8 cellular contexts compared by ENCODE assay signal in the genomic region with DNA sequence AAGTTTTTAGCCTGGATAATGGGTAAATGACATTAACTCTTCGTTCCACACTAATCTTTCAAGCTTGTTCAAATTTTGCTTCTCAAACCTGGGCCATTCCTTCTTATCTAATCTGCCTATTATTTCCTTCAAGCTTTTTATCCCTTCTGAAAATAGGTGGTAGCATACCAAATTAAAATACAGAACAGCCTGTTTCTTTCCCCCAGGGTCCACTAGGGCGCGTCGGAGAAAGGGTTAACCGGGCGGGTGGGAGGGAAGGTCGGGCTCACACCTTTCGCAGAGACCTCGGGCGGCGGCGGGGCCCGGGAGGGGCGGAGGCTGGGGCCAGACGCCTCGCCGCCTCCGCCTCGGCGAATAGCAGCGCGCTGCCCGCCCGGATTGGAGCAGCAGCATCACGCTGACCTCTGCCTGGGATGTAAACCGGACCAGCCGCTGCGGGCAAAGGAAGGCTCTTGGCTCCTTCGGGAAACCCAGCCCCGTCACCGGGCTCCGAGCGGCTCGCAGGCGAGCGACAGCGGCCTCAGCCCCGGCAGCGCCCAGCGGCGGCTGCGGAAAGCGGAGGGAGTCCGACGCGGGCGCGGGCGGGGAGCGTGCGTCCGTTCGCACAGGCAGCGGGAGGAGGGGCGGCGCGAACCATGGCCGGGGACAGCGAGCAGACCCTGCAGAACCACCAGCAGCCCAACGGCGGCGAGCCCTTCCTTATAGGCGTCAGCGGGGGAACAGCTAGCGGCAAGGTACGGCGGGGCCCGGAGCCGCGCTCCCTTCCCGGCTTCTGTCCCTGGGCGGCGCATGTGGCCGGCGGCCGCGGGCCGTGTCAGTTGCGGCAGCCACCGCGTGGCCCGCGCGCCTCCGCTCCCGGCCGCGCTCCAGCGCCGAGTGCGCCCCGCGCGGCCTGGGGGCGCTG. TPM values are rescaled to one million over a fixed set of nuclear protein-coding genes. Genes with fewer than 3 reads are reported as not detected.
A peak's percentile ranks its signal among the peaks of the same experiment; 100 is the strongest.
DNase-seq lines count a peak whose midpoint lies in the region; ATAC-seq and TF ChIP-seq lines count a peak whose summit lies in the region.

A gene (plus strand): TSS at position 416 of the 904 bp plus-strand sequence. CDS start 220 bp downstream, at position 636.

- WGBS in neuronal stem cell (ENCODE audit: extremely low coverage in 2 of 2, insufficient read length in 2 of 2, insufficient replicate concordance in 1 of 2), 2 donors: no CpG with 5 or more reads among the region's 95 CpGs

- H3K4me1 ChIP-seq in foreskin keratinocyte (no peaks in the 10 kb centered on the region), neuronal stem cell (ENCODE audit: control insufficient read depth in 2 of 2, insufficient read depth in 1 of 2, low read depth in 1 of 2, low read length in 2 of 2) (peaks cover 3 to 10% of the 10 kb centered on the region in 2 donors)

- H4K91ac ChIP-seq in neuronal stem cell (ENCODE audit: low read depth, low read length, poor library complexity): no peak within 1 kb of the TSS

- H3K23ac ChIP-seq in neuronal stem cell (ENCODE audit: low read depth, low read length, poor library complexity): peak within 1 kb of the TSS; percentile 98

- peak; percentile 82 for DNase-seq in EL
- DNase-seq in RPMI8226: peak; percentile 91
- DNase-seq in activated gamma-delta T cell (lab: John Stamatoyannopoulos, UW): peak; percentile 34
- DNase-seq in foreskin keratinocyte: peak in 1 of 2 donors; percentile 65
- peak; percentile 74 for DNase-seq in neuronal stem cell (ENCODE audit: low spot score)
- DNase-seq in substantia nigra (lab: John Stamatoyannopoulos, UW): peak in 47 of 49 donors; percentile 19 to 86 (median 74)

- H2AK5ac ChIP-seq in neuronal stem cell (ENCODE audit: low read depth, low read length): peak within 1 kb of the TSS; percentile 87

- no peak within 1 kb of the TSS for H2BK120ac ChIP-seq in neuronal stem cell (ENCODE audit: low read depth, low read length)

- H3K27ac ChIP-seq in foreskin keratinocyte: peak within 1 kb of the TSS; percentile 64
- H3K27ac ChIP-seq in neuronal stem cell (replicated peaks; ENCODE audit: low read length): peak within 1 kb of the TSS; percentile 92
- peak within 1 kb of the TSS; percentile 86 for H3K27ac ChIP-seq in substantia nigra (ENCODE audit: low read depth, low read length, poor library complexity, severe bottlenecking)

- TF ChIP-seq CTCF in foreskin keratinocyte (conservative IDR thresholded peaks at IDR 0.05): peak; percentile 24

- peak within 1 kb of the TSS; percentile 98 for H3K18ac ChIP-seq in neuronal stem cell (ENCODE audit: low read length)

- peak within 1 kb of the TSS; percentile 97 for H2AFZ ChIP-seq in neuronal stem cell (ENCODE audit: low read length)

- peaks cover 2% of the 10 kb centered on the region for H3K79me1 ChIP-seq in neuronal stem cell (ENCODE audit: low read depth, low read length)

- peak within 1 kb of the TSS; percentile 87 for H3K4me2 ChIP-seq in neuronal stem cell (ENCODE audit: insufficient read depth, low read length, poor library complexity, severe bottlenecking)

- H3K4me3 ChIP-seq in neuronal stem cell (ENCODE audit: low read length in 2 of 2): peak within 1 kb of the TSS; percentile 78 to 91

- TF ChIP-seq EP300 in Ishikawa (IDR thresholded peaks at IDR 0.05; ENCODE audit: borderline replicate concordance): no peak

- peak within 1 kb of the TSS; percentile 90 for H2BK12ac ChIP-seq in neuronal stem cell (ENCODE audit: low read length)

- H3K9ac ChIP-seq in neuronal stem cell (ENCODE audit: low read depth, low read length, poor library complexity): peak within 1 kb of the TSS; percentile 99

- peaks cover 0 to 4% of the 10 kb centered on the region in 2 donors for H3K36me3 ChIP-seq in neuronal stem cell (replicated peaks in 1 of 2; ENCODE audit: control insufficient read depth in 2 of 2, insufficient read depth in 2 of 2, low read length in 2 of 2)

- peak within 1 kb of the TSS; percentile 56 for H3K4ac ChIP-seq in neuronal stem cell (ENCODE audit: low read length)

- no peak within 1 kb of the TSS for H4K8ac ChIP-seq in neuronal stem cell (ENCODE audit: low read depth, low read length)

- peaks cover 0 to 10% of the 10 kb centered on the region in 2 donors for H3K9me3 ChIP-seq in neuronal stem cell (replicated peaks in 1 of 2; ENCODE audit: control insufficient read depth in 2 of 2, insufficient read depth in 1 of 2, low read depth in 1 of 2, low read length in 2 of 2)

- ATAC-seq in GM21619 (IDR thresholded peaks at IDR 0.05; ENCODE audit: unreplicated experiment): peak; percentile 64
- peak; percentile 75 for ATAC-seq in foreskin keratinocyte

- no peak for TF ChIP-seq RAD21 in Ishikawa (IDR thresholded peaks at IDR 0.05; ENCODE audit: low read depth)

- H2BK15ac ChIP-seq in neuronal stem cell (ENCODE audit: low read length): peak within 1 kb of the TSS; percentile 58

- H2BK5ac ChIP-seq in neuronal stem cell (ENCODE audit: low read length): peak within 1 kb of the TSS; percentile 97

- H3K14ac ChIP-seq in neuronal stem cell (ENCODE audit: low read length): peak within 1 kb of the TSS; percentile 14

- H3K27me3 ChIP-seq in foreskin keratinocyte (no peaks in the 10 kb centered on the region), neuronal stem cell (ENCODE audit: control insufficient read depth in 3 of 3, insufficient read depth in 3 of 3, low read depth in 1 of 3, low read length in 3 of 3) (peaks cover 0 to 4% (median 0%) of the 10 kb centered on the region in 3 experiments)

TF ChIP-seq in Ishikawa, 13 proteins besides CTCF, POLR2A, EP300 and RAD21:
- TF ChIP-seq TAF1 (IDR thresholded peaks at IDR 0.05; ENCODE audit: low read depth): peak; percentile 54; the same call in 1 of the 2 replicates
- TF ChIP-seq, protein P1, sequence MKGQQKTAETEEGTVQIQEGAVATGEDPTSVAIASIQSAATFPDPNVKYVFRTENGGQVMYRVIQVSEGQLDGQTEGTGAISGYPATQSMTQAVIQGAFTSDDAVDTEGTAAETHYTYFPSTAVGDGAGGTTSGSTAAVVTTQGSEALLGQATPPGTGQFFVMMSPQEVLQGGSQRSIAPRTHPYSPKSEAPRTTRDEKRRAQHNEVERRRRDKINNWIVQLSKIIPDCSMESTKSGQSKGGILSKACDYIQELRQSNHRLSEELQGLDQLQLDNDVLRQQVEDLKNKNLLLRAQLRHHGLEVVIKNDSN (IDR thresholded peaks at IDR 0.05): peak; percentile 65
- no peak for TF ChIP-seq EGR1 (IDR thresholded peaks at IDR 0.05)
- TF ChIP-seq, protein P2, sequence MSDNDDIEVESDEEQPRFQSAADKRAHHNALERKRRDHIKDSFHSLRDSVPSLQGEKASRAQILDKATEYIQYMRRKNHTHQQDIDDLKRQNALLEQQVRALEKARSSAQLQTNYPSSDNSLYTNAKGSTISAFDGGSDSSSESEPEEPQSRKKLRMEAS (IDR thresholded peaks at IDR 0.05): peak; percentile 65
- 0 out of 2 replicates have a peak, but pooled peaks have one; percentile 24 for TF ChIP-seq YY1 (IDR thresholded peaks at IDR 0.05; ENCODE audit: low read depth)

RNA-seq across cellular contexts. Expression of the gene that starts here (rescaled TPM):
- 84.9 and 92.2 TPM in 2 replicates for total RNA-seq in foreskin keratinocyte
- polyA plus RNA-seq in foreskin keratinocyte: 66.5 and 66.6 TPM in 2 replicates
- polyA plus RNA-seq in neuronal stem cell (2013, experiment 1 of 2): 51.1 TPM
- polyA plus RNA-seq in neuronal stem cell (2013, experiment 2 of 2): 49.3 TPM
